Comparison of ENCODE assay signal across 24 cellular contexts in the genomic region with DNA sequence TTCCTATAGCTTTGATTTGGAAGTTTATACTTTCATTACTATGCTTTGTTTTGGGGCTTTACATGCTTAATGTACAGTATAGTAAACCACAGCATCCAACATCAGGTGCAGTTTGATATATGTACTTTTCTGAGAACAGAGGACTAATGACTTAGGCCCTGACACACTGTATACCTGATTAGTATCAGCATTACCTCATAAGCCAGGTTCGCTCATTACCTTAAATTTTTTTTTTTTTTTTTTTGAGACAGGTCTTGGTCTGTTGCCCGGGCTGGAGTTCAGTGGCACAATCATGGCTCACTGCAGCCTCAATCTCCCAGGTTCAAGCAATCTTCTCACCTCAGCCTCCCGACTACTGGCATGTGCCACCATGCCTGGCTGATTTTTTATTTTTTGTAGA.
"Had no signal": no experiment of that assay in that cellular context is flagged by ENCODE, and none has a peak within 500 bp of the region (broad histone marks: within the 10 kb centered on the region; RNA-seq: fewer than 3 reads in every experiment).

No MANE protein-coding gene starts in this region.

- H3K4me3 ChIP-seq: body of pancreas, hepatocyte, ovary, psoas muscle, thyroid gland had no signal

- H3K27ac Mint-ChIP-seq: activated T-cell treated with anti-CD3 and anti-CD28 coated beads, Interleukin-2, amount 50 U/mL, for 72 hours had no signal

- H3K27ac ChIP-seq: body of pancreas, hepatocyte, ovary, psoas muscle had no signal

- H3K9me3 Mint-ChIP-seq: activated naive CD4-positive, alpha-beta T cell treated with anti-CD3 and anti-CD28 coated beads, Interleukin-2, amount 10 ng/mL, durations not matched to agents 7 days and 5 days; activated T-cell treated with anti-CD3 and anti-CD28 coated beads, Interleukin-2, amount 50 U/mL, for 72 hours; immature natural killer cell; natural killer cell treated with Interleukin-12 subunit alpha and Interleukin-12 subunit beta and Interleukin-15 and Interleukin-18, amount 100 ng/mL, for 72 hours; stimulated activated naive CD8-positive, alpha-beta T cell treated with anti-CD3 and anti-CD28 coated beads, Interleukin-15, Interleukin-2, amounts not matched to agents 100 ng/mL and 50 ng/mL, for 24 hours had no signal

- H3K79me2 ChIP-seq: hepatocyte had no signal

- H2AFZ ChIP-seq: hepatocyte had no signal

- H3K27me3 Mint-ChIP-seq: activated naive CD4-positive, alpha-beta T cell treated with anti-CD3 and anti-CD28 coated beads, Interleukin-2, amount 10 ng/mL, durations not matched to agents 7 days and 5 days; natural killer cell treated with Interleukin-12 subunit alpha and Interleukin-12 subunit beta and Interleukin-15 and Interleukin-18, amount 100 ng/mL, for 72 hours; stimulated activated naive CD8-positive, alpha-beta T cell treated with anti-CD3 and anti-CD28 coated beads, Interleukin-15, Interleukin-2, amounts not matched to agents 100 ng/mL and 50 ng/mL, for 24 hours had no signal

- H3K36me3 ChIP-seq: left lung, ovary, thyroid gland had no signal

- DNase-seq: activated CD4-positive, alpha-beta T cell treated with anti-CD3 and anti-CD28 coated beads for 4 hours; activated CD4-positive, CD25-positive, alpha-beta regulatory T cell; activated CD8-positive, alpha-beta memory T cell treated with anti-CD3 and anti-CD28 coated beads for 24 hours; activated CD8-positive, alpha-beta memory T cell treated with anti-CD3 and anti-CD28 coated beads, Interleukin-2, amount 50 U/mL, for 48 hours; activated effector memory CD4-positive, alpha-beta T cell treated with anti-CD3 and anti-CD28 coated beads, Interleukin-2, amount 50 U/mL, for 16 hours; activated naive CD4-positive, alpha-beta T cell treated with anti-CD3 and anti-CD28 coated beads, Interleukin-2, amount 10 ng/mL, durations not matched to agents 7 days and 5 days; activated T-cell treated with anti-CD3 and anti-CD28 coated beads, Interleukin-2, amount 50 U/mL, for 72 hours; anterior cingulate cortex; body of pancreas; central memory CD4-positive, alpha-beta T cell; effector memory CD4-positive, alpha-beta T cell; foreskin melanocyte; immature natural killer cell; left lung; ovary; psoas muscle; right cardiac atrium; stimulated activated CD4-positive, alpha-beta T cell treated with anti-CD3 and anti-CD28 coated beads, Interleukin-4, amount 100 ng/mL, for 4 hours; substantia nigra; T-helper 2 cell; thyroid gland had no signal

- H3K4me2 ChIP-seq: hepatocyte had no signal

- H3K36me3 Mint-ChIP-seq: activated naive CD4-positive, alpha-beta T cell treated with anti-CD3 and anti-CD28 coated beads, Interleukin-2, amount 10 ng/mL, durations not matched to agents 7 days and 5 days; immature natural killer cell; natural killer cell treated with Interleukin-12 subunit alpha and Interleukin-12 subunit beta and Interleukin-15 and Interleukin-18, amount 100 ng/mL, for 72 hours had no signal

- H3K27me3 ChIP-seq: body of pancreas, hepatocyte, left lung, ovary, thyroid gland had no signal

- H3K9me3 ChIP-seq: body of pancreas, left lung, ovary, psoas muscle, thyroid gland had no signal

- H3K4me1 ChIP-seq: body of pancreas, psoas muscle, thyroid gland had no signal

- ATAC-seq: activated T-cell treated with anti-CD3 and anti-CD28 coated beads, Interleukin-2, amount 50 U/mL, for 72 hours; body of pancreas; psoas muscle had no signal
